In genomic region chr19:4391701-4392543, GRCh38 we compare ENCODE assay signal across 10 cellular contexts. TPM values are rescaled to one million over a fixed set of nuclear protein-coding genes. Genes with fewer than 3 reads are reported as not detected.
A peak's percentile ranks its signal among the peaks of the same experiment; 100 is the strongest.
DNase-seq lines count a peak whose midpoint lies in the region; ATAC-seq, FAIRE-seq and TF ChIP-seq lines count a peak whose summit lies in the region.
"Had no signal": no experiment of that assay in that cellular context is flagged by ENCODE, and none has a peak within 500 bp of the region (broad histone marks: within the 10 kb centered on the region; RNA-seq: fewer than 3 reads in every experiment).

No MANE protein-coding gene starts in this region.

- FAIRE-seq in bronchial epithelial cell (lab: Jason Lieb, UNC): no peak

- H3K27ac ChIP-seq in right cardiac atrium (ENCODE audit: low read length): peak overlapping the region; percentile 65

- peak; percentile 70 for DNase-seq in ELF-1 (ENCODE audit: low read depth, low spot score)
- peak; percentile 26 for DNase-seq in bronchial epithelial cell (ENCODE audit: low read depth)
- peak; percentile 69 to 81 (median 73) for DNase-seq in right cardiac atrium
- peak; percentile 14 for DNase-seq in retina
- no peak for DNase-seq in NCI-H2029 (lab: John Stamatoyannopoulos, UW)
- no peak for DNase-seq in NCI-H2107 treated with DMSO at 0.1 percent for 48 hours (lab: John Stamatoyannopoulos, UW; ENCODE audit: unreplicated experiment)
- DNase-seq in HPDE6-E6E7 (ENCODE audit: extremely low spot score): no peak
- no peak for DNase-seq in NCI-H2227 treated with DMSO at 0.1 percent for 48 hours (lab: John Stamatoyannopoulos, UW)
- DNase-seq: hypothalamus, NCI-H524 treated with DMSO at 0.1 percent for 48 hours had no signal

- H3K4me3 ChIP-seq in bronchial epithelial cell (ENCODE audit: low read depth, low read length) (no peak overlapping the region), right cardiac atrium (ENCODE audit: low read length) (no peak overlapping the region)

- H3K27me3 ChIP-seq in bronchial epithelial cell (ENCODE audit: control insufficient read depth, insufficient read depth, low read length) (no peaks in the 10 kb centered on the region), right cardiac atrium (ENCODE audit: control insufficient read depth, insufficient read depth) (no peaks in the 10 kb centered on the region)

- H3K9me3 ChIP-seq in right cardiac atrium (ENCODE audit: control insufficient read depth, low read length): no peaks in the 10 kb centered on the region

- intact Hi-C loops in right cardiac atrium (cut with DNase I): no loop called here

- 43% methylated on average over 22 of the region's 22 CpGs for WGBS in right cardiac atrium

- TF ChIP-seq CTCF in bronchial epithelial cell (IDR thresholded peaks at IDR 0.05; ENCODE audit: insufficient read depth, low read length, severe bottlenecking): no peak

- peaks cover 45% of the 10 kb centered on the region for H3K4me1 ChIP-seq in right cardiac atrium (ENCODE audit: control insufficient read depth, insufficient read depth, low read length)

- peak; percentile 47 to 70 for ATAC-seq in right cardiac atrium

- peaks cover 12% of the 10 kb centered on the region for H3K36me3 ChIP-seq in bronchial epithelial cell (ENCODE audit: control insufficient read depth, insufficient read depth, low read length)

RNA-seq across cellular contexts. Expression of gene SH3GL1, which starts 8.4 kb away (rescaled TPM):
- 23.4 and 55.3 TPM in 2 replicates for total RNA-seq in bronchial epithelial cell
- 10 to 100 TPM; 26.3 to 40.3 (median 31.8) TPM for total RNA-seq in right cardiac atrium
- polyA plus RNA-seq in right cardiac atrium: 27.7 TPM

RNA-seq across cellular contexts. Expression of gene CHAF1A, which starts 10.5 kb away (rescaled TPM):
- 3.7 and 7.9 TPM in 2 replicates for total RNA-seq in bronchial epithelial cell
- total RNA-seq in right cardiac atrium: 1 to 10 TPM; 5.4 to 7.7 (median 6.2) TPM
- polyA plus RNA-seq in right cardiac atrium: 4.3 TPM

RNA-seq across cellular contexts. Expression of gene MPND, which starts 48.6 kb away (rescaled TPM):
- total RNA-seq in bronchial epithelial cell (3.7 and 6.4 TPM in 2 replicates), right cardiac atrium (10 to 100 TPM; 22.8 to 25.8 (median 25.2) TPM)
- 24.9 TPM for polyA plus RNA-seq in right cardiac atrium

RNA-seq across cellular contexts. Expression of gene STAP2, which starts 53.3 kb away (rescaled TPM):
- total RNA-seq in bronchial epithelial cell (83.2 and 132 TPM in 2 replicates), right cardiac atrium (10 to 100 TPM in 3 of 4 donors, 1 to 10 TPM in 1; 6.7 to 13.9 (median 11.3) TPM)
- 7.8 TPM for polyA plus RNA-seq in right cardiac atrium

Comparison
In these comparisons a context has a peak if more than half of its experiments do, and no peak if none do; other contexts are left out.
1. DNase-seq: peak in ELF-1 (single experiment), bronchial epithelial cell (single experiment), right cardiac atrium (3 of 3) and retina (single experiment); none in NCI-H2029 (single experiment), NCI-H2107 treated with DMSO at 0.1 percent for 48 hours (single experiment), HPDE6-E6E7 (single experiment) and NCI-H2227 treated with DMSO at 0.1 percent for 48 hours (single experiment).